In the genomic region with DNA sequence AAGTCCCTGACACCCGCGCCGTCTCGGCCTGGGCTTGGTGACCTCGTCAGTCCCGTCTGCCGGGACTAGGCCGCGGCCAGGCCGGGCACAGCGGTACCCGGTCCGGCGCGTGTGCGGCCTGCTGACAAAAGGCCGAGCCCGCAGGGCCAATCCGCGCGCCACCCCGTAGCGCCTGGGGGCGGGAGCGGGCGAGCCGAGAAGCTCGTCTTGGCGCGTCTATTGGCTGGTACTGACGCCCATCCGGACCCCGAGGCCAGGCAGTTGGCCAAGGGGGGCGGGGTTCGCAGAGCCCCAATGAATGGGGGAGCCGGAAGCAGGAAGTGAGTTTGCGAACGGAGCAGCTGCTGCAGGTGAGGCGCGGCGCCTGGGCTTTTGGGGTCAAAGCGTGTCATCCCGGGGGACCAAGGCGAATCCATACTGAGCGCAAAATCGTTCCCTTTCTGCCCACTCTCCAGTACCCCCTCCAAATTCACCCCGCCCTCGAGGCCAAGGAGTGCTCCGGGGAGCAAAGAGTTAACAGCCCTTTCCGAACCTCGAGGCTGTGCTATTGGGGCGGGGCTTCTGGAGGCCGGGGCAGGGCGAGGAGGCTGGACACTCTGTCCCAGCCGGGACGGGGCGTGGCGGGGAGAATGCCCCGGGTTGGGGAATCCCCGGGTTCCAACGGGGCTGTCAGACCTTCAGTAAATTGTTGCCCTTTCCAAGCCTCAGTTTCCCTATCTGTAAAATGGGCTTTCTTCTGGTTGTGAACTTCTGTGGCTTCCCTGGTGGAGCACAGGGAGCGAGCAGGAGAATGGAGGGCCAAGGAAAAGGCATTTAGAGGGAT, we compare ENCODE assay signal across 1 cellular context.
TF ChIP-seq lines count a peak whose summit lies in the region.

A gene with protein sequence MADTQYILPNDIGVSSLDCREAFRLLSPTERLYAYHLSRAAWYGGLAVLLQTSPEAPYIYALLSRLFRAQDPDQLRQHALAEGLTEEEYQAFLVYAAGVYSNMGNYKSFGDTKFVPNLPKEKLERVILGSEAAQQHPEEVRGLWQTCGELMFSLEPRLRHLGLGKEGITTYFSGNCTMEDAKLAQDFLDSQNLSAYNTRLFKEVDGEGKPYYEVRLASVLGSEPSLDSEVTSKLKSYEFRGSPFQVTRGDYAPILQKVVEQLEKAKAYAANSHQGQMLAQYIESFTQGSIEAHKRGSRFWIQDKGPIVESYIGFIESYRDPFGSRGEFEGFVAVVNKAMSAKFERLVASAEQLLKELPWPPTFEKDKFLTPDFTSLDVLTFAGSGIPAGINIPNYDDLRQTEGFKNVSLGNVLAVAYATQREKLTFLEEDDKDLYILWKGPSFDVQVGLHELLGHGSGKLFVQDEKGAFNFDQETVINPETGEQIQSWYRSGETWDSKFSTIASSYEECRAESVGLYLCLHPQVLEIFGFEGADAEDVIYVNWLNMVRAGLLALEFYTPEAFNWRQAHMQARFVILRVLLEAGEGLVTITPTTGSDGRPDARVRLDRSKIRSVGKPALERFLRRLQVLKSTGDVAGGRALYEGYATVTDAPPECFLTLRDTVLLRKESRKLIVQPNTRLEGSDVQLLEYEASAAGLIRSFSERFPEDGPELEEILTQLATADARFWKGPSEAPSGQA (plus strand): TSS at position 319 of the 823 bp plus-strand sequence. CDS start 1,767 bp downstream, outside the sequence.

TF ChIP-seq in HepG2, 621 proteins besides CTCF, POLR2A, EP300 and RAD21 (continued from another document and continues in another):
- TF ChIP-seq, protein P1, sequence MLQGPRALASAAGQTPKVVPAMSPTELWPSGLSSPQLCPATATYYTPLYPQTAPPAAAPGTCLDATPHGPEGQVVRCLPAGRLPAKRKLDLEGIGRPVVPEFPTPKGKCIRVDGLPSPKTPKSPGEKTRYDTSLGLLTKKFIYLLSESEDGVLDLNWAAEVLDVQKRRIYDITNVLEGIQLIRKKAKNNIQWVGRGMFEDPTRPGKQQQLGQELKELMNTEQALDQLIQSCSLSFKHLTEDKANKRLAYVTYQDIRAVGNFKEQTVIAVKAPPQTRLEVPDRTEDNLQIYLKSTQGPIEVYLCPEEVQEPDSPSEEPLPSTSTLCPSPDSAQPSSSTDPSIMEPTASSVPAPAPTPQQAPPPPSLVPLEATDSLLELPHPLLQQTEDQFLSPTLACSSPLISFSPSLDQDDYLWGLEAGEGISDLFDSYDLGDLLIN (CRISPR knock-in tag; IDR thresholded peaks at IDR 0.05; ENCODE audit: borderline replicate concordance): no peak
- TF ChIP-seq SMAD1 (CRISPR knock-in tag; IDR thresholded peaks at IDR 0.05; ENCODE audit: borderline replicate concordance, low read depth) (no peak), ZNF230 (CRISPR knock-in tag; IDR thresholded peaks at IDR 0.05) (peak; percentile 58; the same call in 1 of the 2 replicates), ZNF552 (CRISPR knock-in tag; IDR thresholded peaks at IDR 0.05; ENCODE audit: borderline replicate concordance) (0 out of 2 replicates have a peak, but pooled peaks have one; percentile 18), ZNF3 (CRISPR knock-in tag; IDR thresholded peaks at IDR 0.05) (no peak), ZC3H13 (CRISPR knock-in tag; IDR thresholded peaks at IDR 0.05) (peak; percentile 81; the same call in 1 of the 2 replicates), ZNF672 (CRISPR knock-in tag; IDR thresholded peaks at IDR 0.05) (no peak), HOXA7 (CRISPR knock-in tag; IDR thresholded peaks at IDR 0.05) (no peak), POLR2AphosphoS5 (IDR thresholded peaks at IDR 0.05; ENCODE audit: low read depth, low read length) (peak; percentile 66), FOXK1 (CRISPR knock-in tag; IDR thresholded peaks at IDR 0.05; ENCODE audit: borderline replicate concordance, low read depth) (peak; percentile 30; the same call in 1 of the 2 replicates), ZBTB38 (CRISPR knock-in tag; IDR thresholded peaks at IDR 0.05) (peak; percentile 33; the same call in 1 of the 2 replicates), MAFF (IDR thresholded peaks at IDR 0.05; ENCODE audit: low read depth, low read length) (no peak), RBM39 (IDR thresholded peaks at IDR 0.05; ENCODE audit: low read depth, low read length, poor library complexity, severe bottlenecking) (no peak), ZNF296 (CRISPR knock-in tag; conservative IDR thresholded peaks at IDR 0.05) (peak; percentile 88), FOXP1 (IDR thresholded peaks at IDR 0.05) (no peak), FOXP1 (CRISPR knock-in tag; IDR thresholded peaks at IDR 0.05) (no peak), YEATS4 (CRISPR knock-in tag; IDR thresholded peaks at IDR 0.05; ENCODE audit: borderline replicate concordance) (peak; percentile 73; the same call in 1 of the 2 replicates), NR2F6 (IDR thresholded peaks at IDR 0.05) (peak; percentile 19; the same call in 1 of the 2 replicates), NR2F6 (CRISPR knock-in tag; IDR thresholded peaks at IDR 0.05) (peak; percentile 41), CCAR2 (optimal IDR thresholded peaks at IDR 0.05; ENCODE audit: low read depth, low read length) (no peak), NCOA5 (CRISPR knock-in tag; IDR thresholded peaks at IDR 0.05) (no peak), ZNF234 (CRISPR knock-in tag; conservative IDR thresholded peaks at IDR 0.05) (no peak), ZNF256 (CRISPR knock-in tag; conservative IDR thresholded peaks at IDR 0.05) (no peak)
- TF ChIP-seq, protein P2, sequence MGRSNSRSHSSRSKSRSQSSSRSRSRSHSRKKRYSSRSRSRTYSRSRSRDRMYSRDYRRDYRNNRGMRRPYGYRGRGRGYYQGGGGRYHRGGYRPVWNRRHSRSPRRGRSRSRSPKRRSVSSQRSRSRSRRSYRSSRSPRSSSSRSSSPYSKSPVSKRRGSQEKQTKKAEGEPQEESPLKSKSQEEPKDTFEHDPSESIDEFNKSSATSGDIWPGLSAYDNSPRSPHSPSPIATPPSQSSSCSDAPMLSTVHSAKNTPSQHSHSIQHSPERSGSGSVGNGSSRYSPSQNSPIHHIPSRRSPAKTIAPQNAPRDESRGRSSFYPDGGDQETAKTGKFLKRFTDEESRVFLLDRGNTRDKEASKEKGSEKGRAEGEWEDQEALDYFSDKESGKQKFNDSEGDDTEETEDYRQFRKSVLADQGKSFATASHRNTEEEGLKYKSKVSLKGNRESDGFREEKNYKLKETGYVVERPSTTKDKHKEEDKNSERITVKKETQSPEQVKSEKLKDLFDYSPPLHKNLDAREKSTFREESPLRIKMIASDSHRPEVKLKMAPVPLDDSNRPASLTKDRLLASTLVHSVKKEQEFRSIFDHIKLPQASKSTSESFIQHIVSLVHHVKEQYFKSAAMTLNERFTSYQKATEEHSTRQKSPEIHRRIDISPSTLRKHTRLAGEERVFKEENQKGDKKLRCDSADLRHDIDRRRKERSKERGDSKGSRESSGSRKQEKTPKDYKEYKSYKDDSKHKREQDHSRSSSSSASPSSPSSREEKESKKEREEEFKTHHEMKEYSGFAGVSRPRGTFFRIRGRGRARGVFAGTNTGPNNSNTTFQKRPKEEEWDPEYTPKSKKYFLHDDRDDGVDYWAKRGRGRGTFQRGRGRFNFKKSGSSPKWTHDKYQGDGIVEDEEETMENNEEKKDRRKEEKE (IDR thresholded peaks at IDR 0.05): no peak
- TF ChIP-seq, protein P3, sequence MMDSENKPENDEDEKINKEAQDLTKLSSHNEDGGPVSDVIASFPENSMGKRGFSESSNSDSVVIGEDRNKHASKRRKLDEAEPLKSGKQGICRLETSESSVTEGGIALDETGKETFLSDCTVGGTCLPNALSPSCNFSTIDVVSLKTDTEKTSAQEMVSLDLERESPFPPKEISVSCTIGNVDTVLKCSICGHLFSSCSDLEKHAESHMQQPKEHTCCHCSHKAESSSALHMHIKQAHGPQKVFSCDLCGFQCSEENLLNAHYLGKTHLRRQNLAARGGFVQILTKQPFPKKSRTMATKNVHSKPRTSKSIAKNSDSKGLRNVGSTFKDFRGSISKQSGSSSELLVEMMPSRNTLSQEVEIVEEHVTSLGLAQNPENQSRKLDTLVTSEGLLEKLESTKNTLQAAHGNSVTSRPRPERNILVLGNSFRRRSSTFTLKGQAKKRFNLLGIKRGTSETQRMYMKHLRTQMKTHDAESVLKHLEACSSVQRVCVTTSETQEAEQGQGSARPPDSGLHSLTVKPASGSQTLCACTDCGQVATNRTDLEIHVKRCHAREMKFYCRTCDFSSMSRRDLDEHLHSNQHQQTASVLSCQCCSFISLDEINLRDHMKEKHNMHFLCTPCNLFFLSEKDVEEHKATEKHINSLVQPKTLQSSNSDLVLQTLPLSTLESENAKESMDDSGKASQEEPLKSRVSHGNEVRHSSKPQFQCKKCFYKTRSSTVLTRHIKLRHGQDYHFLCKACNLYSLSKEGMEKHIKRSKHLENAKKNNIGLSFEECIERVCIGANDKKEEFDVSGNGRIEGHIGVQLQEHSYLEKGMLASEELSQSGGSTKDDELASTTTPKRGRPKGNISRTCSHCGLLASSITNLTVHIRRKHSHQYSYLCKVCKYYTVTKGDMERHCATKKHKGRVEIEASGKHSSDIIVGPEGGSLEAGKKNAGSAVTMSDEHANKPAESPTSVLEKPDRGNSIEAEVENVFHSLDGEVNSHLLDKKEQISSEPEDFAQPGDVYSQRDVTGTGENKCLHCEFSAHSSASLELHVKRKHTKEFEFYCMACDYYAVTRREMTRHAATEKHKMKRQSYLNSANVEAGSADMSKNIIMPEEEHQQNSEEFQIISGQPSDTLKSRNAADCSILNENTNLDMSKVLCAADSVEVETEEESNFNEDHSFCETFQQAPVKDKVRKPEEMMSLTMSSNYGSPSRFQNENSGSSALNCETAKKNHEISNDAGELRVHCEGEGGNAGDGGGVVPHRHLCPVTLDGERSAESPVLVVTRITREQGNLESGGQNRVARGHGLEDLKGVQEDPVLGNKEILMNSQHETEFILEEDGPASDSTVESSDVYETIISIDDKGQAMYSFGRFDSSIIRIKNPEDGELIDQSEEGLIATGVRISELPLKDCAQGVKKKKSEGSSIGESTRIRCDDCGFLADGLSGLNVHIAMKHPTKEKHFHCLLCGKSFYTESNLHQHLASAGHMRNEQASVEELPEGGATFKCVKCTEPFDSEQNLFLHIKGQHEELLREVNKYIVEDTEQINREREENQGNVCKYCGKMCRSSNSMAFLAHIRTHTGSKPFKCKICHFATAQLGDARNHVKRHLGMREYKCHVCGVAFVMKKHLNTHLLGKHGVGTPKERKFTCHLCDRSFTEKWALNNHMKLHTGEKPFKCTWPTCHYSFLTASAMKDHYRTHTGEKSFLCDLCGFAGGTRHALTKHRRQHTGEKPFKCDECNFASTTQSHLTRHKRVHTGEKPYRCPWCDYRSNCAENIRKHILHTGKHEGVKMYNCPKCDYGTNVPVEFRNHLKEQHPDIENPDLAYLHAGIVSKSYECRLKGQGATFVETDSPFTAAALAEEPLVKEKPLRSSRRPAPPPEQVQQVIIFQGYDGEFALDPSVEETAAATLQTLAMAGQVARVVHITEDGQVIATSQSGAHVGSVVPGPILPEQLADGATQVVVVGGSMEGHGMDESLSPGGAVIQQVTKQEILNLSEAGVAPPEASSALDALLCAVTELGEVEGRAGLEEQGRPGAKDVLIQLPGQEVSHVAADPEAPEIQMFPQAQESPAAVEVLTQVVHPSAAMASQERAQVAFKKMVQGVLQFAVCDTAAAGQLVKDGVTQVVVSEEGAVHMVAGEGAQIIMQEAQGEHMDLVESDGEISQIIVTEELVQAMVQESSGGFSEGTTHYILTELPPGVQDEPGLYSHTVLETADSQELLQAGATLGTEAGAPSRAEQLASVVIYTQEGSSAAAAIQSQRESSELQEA (CRISPR knock-in tag; IDR thresholded peaks at IDR 0.05; ENCODE audit: not compliant biosample characterization): peak; percentile 5
- TF ChIP-seq, protein P4, sequence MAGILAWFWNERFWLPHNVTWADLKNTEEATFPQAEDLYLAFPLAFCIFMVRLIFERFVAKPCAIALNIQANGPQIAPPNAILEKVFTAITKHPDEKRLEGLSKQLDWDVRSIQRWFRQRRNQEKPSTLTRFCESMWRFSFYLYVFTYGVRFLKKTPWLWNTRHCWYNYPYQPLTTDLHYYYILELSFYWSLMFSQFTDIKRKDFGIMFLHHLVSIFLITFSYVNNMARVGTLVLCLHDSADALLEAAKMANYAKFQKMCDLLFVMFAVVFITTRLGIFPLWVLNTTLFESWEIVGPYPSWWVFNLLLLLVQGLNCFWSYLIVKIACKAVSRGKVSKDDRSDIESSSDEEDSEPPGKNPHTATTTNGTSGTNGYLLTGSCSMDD (CRISPR knock-in tag; IDR thresholded peaks at IDR 0.05): no peak
- TF ChIP-seq, protein P5, sequence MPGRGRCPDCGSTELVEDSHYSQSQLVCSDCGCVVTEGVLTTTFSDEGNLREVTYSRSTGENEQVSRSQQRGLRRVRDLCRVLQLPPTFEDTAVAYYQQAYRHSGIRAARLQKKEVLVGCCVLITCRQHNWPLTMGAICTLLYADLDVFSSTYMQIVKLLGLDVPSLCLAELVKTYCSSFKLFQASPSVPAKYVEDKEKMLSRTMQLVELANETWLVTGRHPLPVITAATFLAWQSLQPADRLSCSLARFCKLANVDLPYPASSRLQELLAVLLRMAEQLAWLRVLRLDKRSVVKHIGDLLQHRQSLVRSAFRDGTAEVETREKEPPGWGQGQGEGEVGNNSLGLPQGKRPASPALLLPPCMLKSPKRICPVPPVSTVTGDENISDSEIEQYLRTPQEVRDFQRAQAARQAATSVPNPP (CRISPR knock-in tag; IDR thresholded peaks at IDR 0.05): no peak
- TF ChIP-seq, protein P6, sequence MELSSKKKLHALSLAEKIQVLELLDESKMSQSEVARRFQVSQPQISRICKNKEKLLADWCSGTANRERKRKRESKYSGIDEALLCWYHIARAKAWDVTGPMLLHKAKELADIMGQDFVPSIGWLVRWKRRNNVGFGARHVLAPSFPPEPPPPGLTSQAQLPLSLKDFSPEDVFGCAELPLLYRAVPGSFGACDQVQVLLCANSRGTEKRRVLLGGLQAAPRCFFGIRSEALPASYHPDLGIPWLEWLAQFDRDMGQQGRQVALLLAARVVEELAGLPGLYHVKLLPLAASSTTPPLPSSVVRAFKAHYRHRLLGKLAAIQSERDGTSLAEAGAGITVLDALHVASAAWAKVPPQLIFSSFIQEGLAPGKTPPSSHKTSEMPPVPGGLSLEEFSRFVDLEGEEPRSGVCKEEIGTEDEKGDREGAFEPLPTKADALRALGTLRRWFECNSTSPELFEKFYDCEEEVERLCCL (CRISPR knock-in tag; IDR thresholded peaks at IDR 0.05; ENCODE audit: borderline replicate concordance): no peak
- TF ChIP-seq, protein P7, sequence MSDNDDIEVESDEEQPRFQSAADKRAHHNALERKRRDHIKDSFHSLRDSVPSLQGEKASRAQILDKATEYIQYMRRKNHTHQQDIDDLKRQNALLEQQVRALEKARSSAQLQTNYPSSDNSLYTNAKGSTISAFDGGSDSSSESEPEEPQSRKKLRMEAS (IDR thresholded peaks at IDR 0.05): peak; percentile 94
- TF ChIP-seq, protein P8, sequence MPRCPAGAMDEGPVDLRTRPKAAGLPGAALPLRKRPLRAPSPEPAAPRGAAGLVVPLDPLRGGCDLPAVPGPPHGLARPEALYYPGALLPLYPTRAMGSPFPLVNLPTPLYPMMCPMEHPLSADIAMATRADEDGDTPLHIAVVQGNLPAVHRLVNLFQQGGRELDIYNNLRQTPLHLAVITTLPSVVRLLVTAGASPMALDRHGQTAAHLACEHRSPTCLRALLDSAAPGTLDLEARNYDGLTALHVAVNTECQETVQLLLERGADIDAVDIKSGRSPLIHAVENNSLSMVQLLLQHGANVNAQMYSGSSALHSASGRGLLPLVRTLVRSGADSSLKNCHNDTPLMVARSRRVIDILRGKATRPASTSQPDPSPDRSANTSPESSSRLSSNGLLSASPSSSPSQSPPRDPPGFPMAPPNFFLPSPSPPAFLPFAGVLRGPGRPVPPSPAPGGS (CRISPR knock-in tag; IDR thresholded peaks at IDR 0.05): no peak
